Comparison of ENCODE assay signal across 9 cellular contexts in the genomic region with DNA sequence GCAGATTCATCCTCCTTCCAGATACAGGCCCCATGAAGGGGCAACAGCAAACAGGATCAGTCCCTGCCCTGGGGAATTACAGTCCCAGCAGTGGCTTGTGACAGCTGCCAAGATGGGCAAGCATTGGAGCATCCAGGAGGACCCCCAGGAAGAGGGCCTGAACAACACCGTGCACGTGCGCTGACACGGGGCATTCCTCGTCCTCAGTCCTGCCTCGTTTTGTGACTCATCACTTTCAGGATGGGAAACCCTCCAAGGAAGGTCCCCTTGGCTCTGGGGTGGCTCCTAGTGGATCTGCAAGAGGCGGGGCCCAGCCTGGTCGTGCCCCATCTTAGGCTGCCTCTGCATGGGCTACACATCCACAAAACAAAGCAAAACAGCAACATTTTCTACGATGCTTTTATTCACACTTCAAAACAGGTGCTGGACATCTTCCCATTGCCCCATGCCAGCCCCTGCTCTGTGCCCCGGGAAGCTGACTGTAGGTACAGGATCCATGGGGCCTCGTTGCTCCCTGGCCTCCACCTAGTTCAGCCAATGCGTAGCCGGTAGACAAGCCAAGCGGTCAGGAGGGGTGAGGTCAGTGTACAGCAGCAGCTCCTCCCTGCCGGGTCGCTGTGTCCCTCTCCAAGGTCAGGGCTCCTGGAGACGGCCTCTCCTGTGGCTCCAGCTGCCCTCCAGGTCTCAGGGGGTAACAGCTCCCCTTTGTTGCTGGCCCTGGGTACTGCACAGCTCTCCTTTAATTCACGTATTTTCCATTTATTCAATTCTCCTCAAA. TPM values are rescaled to one million over a fixed set of nuclear protein-coding genes. Genes with fewer than 3 reads are reported as not detected.
A peak's percentile ranks its signal among the peaks of the same experiment; 100 is the strongest.
DNase-seq lines count a peak whose midpoint lies in the region; ATAC-seq and TF ChIP-seq lines count a peak whose summit lies in the region.
"Had no signal": no experiment of that assay in that cellular context is flagged by ENCODE, and none has a peak within 500 bp of the region (broad histone marks: within the 10 kb centered on the region; RNA-seq: fewer than 3 reads in every experiment).

No MANE protein-coding gene starts in this region.

- H3K36me3 Mint-ChIP-seq in naive thymus-derived CD8-positive, alpha-beta T cell = no peaks in the 10 kb centered on the region

- POLR2A ChIA-PET in naive thymus-derived CD8-positive, alpha-beta T cell (lab: Charles Lee) = interaction anchor here (10.9 kb wide), 1 partner anchor 31 kb away, joined by 176 read pairs; a partner anchor contains a TSS

- no peak for ATAC-seq in naive thymus-derived CD8-positive, alpha-beta T cell
- ATAC-seq in GM19328 (IDR thresholded peaks at IDR 0.05; ENCODE audit: unreplicated experiment) = no peak

- DNase-seq in AG10803 (ENCODE audit: low read depth) (peak; percentile 70), HuH-7.5 (ENCODE audit: low spot score) (peak; percentile 67), cardiac fibroblast (ENCODE audit: low read depth in 2 of 2) (peak; percentile 73 to 85), HUDEP-2 (lab: John Stamatoyannopoulos, UW; ENCODE audit: unreplicated experiment in 76 of 76) (no peak), NCI-H1048 (lab: John Stamatoyannopoulos, UW) (no peak), DMS53 treated with DMSO at 0.1 percent for 48 hours (lab: John Stamatoyannopoulos, UW; ENCODE audit: unreplicated experiment) (no peak)
- no peak for DNase-seq in naive thymus-derived CD8-positive, alpha-beta T cell

- no peak overlapping the region for H3K4me3 ChIP-seq in AG10803 (ENCODE audit: low read length)
- H3K4me3 ChIP-seq in cardiac fibroblast (replicated peaks in 1 of 2; ENCODE audit: low read depth in 2 of 2, low read length in 2 of 2) = no peak overlapping the region

- H3K4me1 Mint-ChIP-seq in naive thymus-derived CD8-positive, alpha-beta T cell = peaks cover 3 to 21% (median 12%) of the 10 kb centered on the region in 4 donors

- H3K4me3 Mint-ChIP-seq in naive thymus-derived CD8-positive, alpha-beta T cell = peak overlapping the region in 8 of 10 donors; percentile 11 to 43 (median 30)
- H3K4me3 Mint-ChIP-seq: activated B cell treated with CpG ODN at 0.5 μM for 24 hours had no signal

- no peaks in the 10 kb centered on the region for H3K9me3 Mint-ChIP-seq in naive thymus-derived CD8-positive, alpha-beta T cell
- H3K9me3 Mint-ChIP-seq: activated B cell treated with CpG ODN at 0.5 μM for 24 hours had no signal

- H3K27me3 Mint-ChIP-seq in naive thymus-derived CD8-positive, alpha-beta T cell = peaks cover 1 to 21% (median 8%) of the 10 kb centered on the region in 5 donors

- TF ChIP-seq CTCF in AG10803 (conservative IDR thresholded peaks at IDR 0.05; ENCODE audit: low read length) = peak; percentile 24
- peak; percentile 15 for TF ChIP-seq CTCF in cardiac fibroblast (IDR thresholded peaks at IDR 0.05; ENCODE audit: low read depth, low read length)

- H3K27ac Mint-ChIP-seq in naive thymus-derived CD8-positive, alpha-beta T cell = peak overlapping the region in 1 of 10 donors; percentile 85
- H3K27ac Mint-ChIP-seq: activated B cell treated with CpG ODN at 0.5 μM for 24 hours had no signal

RNA-seq across cellular contexts. Expression of a gene that starts 32.3 kb away (rescaled TPM):
- total RNA-seq in naive thymus-derived CD8-positive, alpha-beta T cell = 1,000 to 10,000 TPM; 1,189 to 1,230 TPM
- polyA plus RNA-seq in naive thymus-derived CD8-positive, alpha-beta T cell = 1,000 to 10,000 TPM; 1,334 to 1,669 (median 1,595) TPM

RNA-seq across cellular contexts. Expression of a gene that starts 47.8 kb away (rescaled TPM):
- 1 to 10 TPM in 1 of 2 experiments, under 1 TPM in 1; 0.96 to 2.0 TPM for total RNA-seq in naive thymus-derived CD8-positive, alpha-beta T cell
- polyA plus RNA-seq in naive thymus-derived CD8-positive, alpha-beta T cell = not detected

Comparison
In these comparisons a context has a peak if more than half of its experiments do, and no peak if none do; other contexts are left out.
1. DNase-seq: peak in AG10803 (single experiment), HuH-7.5 (single experiment) and cardiac fibroblast (2 of 2); none in naive thymus-derived CD8-positive, alpha-beta T cell (0 of 10), HUDEP-2 (0 of 76), NCI-H1048 (single experiment) and DMS53 treated with DMSO at 0.1 percent for 48 hours (single experiment).